Comparison of ENCODE assay signal across 1 cellular context in genomic region chr7:18352339-18353255, GRCh38.
TF ChIP-seq lines count a peak whose summit lies in the region.

No MANE protein-coding gene starts in this region.

TF ChIP-seq in H1, 55 proteins besides CTCF, POLR2A, EP300 and RAD21:
- no peak for TF ChIP-seq USF2 (IDR thresholded peaks at IDR 0.05; ENCODE audit: low read length)
- peak; percentile 57; the same call in 1 of the 2 replicates for TF ChIP-seq JUND (IDR thresholded peaks at IDR 0.05; ENCODE audit: low read length)
